Comparison of ENCODE assay signal across 22 cellular contexts in genomic region chr22:41340357-41340756, GRCh38. TPM values are rescaled to one million over a fixed set of nuclear protein-coding genes. Genes with fewer than 3 reads are reported as not detected.
DNase-seq lines count a peak whose midpoint lies in the region; ATAC-seq and TF ChIP-seq lines count a peak whose summit lies in the region.
"Had no signal": no experiment of that assay in that cellular context is flagged by ENCODE, and none has a peak within 500 bp of the region (broad histone marks: within the 10 kb centered on the region; RNA-seq: fewer than 3 reads in every experiment).

No MANE protein-coding gene starts in this region.

- no peak for DNase-seq in activated CD4-positive, alpha-beta T cell treated with anti-CD3 and anti-CD28 coated beads for 36 hours
- DNase-seq in activated CD4-positive, alpha-beta T cell treated with anti-CD3 and anti-CD28 coated beads, Interleukin-2, amount 50 U/mL, for 48 hours: no peak
- DNase-seq in effector memory CD8-positive, alpha-beta T cell: no peak
- DNase-seq in progenitor cell of endocrine pancreas (ENCODE audit: low spot score, unreplicated experiment): no peak
- no peak for DNase-seq in SW480 (ENCODE audit: low spot score)
- DNase-seq in activated effector memory CD4-positive, alpha-beta T cell treated with anti-CD3 and anti-CD28 coated beads, Interleukin-2, amount 50 U/mL, for 16 hours: no peak
- no peak for DNase-seq in stimulated activated CD4-positive, alpha-beta T cell treated with anti-CD3 and anti-CD28 coated beads, Interleukin-4, amount 100 ng/mL, for 4 hours
- DNase-seq: 8988T; Caco-2; CD4-positive, CD25-positive, alpha-beta regulatory T cell; DMS53; EL; GOT3; NCI-H1417 treated with DMSO at 0.1 percent for 48 hours; NCI-H187 treated with DMSO at 0.1 percent for 48 hours; NCI-H2227 treated with DMSO at 0.1 percent for 48 hours; NCI-H510A treated with DMSO at 0.1 percent for 48 hours; NCI-H774; OCI-M1; SIG-M5 had no signal

- CTCF ChIA-PET in activated CD4-positive, alpha-beta T cell treated with anti-CD3 and anti-CD28 coated beads for 36 hours (lab: Charles Lee): no interaction called here
- CTCF ChIA-PET in HEK293 (lab: Yijun Ruan, JAX): no interaction called here

- POLR2A ChIA-PET in activated CD4-positive, alpha-beta T cell treated with anti-CD3 and anti-CD28 coated beads for 36 hours (lab: Charles Lee): no interaction called here
- POLR2A ChIA-PET in HEK293 (lab: Yijun Ruan, JAX): no interaction called here

- H3K4me1 Mint-ChIP-seq in activated CD4-positive, alpha-beta T cell treated with anti-CD3 and anti-CD28 coated beads for 36 hours: peaks cover 7% of the 10 kb centered on the region
- H3K4me1 Mint-ChIP-seq in effector memory CD8-positive, alpha-beta T cell (ENCODE audit: low read depth in 2 of 2): peaks cover 2 to 3% of the 10 kb centered on the region in 2 donors
- no peaks in the 10 kb centered on the region for H3K4me1 Mint-ChIP-seq in progenitor cell of endocrine pancreas (ENCODE audit: low read depth)

- H3K27ac ChIP-seq in HEK293 (ENCODE audit: extremely low read depth, low read depth, low read length): no peak overlapping the region

- intact Hi-C loops in activated CD4-positive, alpha-beta T cell treated with anti-CD3 and anti-CD28 coated beads for 36 hours (cut with DNase I, micrococcal nuclease): no loop called here

- H3K27ac Mint-ChIP-seq in activated CD4-positive, alpha-beta T cell treated with anti-CD3 and anti-CD28 coated beads for 36 hours: peak overlapping the region; percentile 13
- H3K27ac Mint-ChIP-seq in effector memory CD8-positive, alpha-beta T cell: peak overlapping the region; percentile 76 to 80
- H3K27ac Mint-ChIP-seq in progenitor cell of endocrine pancreas: peak overlapping the region; percentile 7
- H3K27ac Mint-ChIP-seq: CD4-positive, CD25-positive, alpha-beta regulatory T cell had no signal

- no peaks in the 10 kb centered on the region for H3K9me3 ChIP-seq in HEK293 (ENCODE audit: control insufficient read depth, insufficient read depth, low read depth, low read length)
- H3K9me3 ChIP-seq: Caco-2 had no signal

- H3K4me3 ChIP-seq in HEK293 (ENCODE audit: low read depth, low read length): no peak overlapping the region
- H3K4me3 ChIP-seq: GM12878 had no signal

- H3K36me3 Mint-ChIP-seq in activated CD4-positive, alpha-beta T cell treated with anti-CD3 and anti-CD28 coated beads for 36 hours (ENCODE audit: low read depth): peaks cover 18% of the 10 kb centered on the region
- H3K36me3 Mint-ChIP-seq in effector memory CD8-positive, alpha-beta T cell (ENCODE audit: insufficient read depth): peaks cover 42% of the 10 kb centered on the region
- H3K36me3 Mint-ChIP-seq in progenitor cell of endocrine pancreas (ENCODE audit: insufficient read depth): peaks cover 6% of the 10 kb centered on the region

- no peaks in the 10 kb centered on the region for H3K9me3 Mint-ChIP-seq in activated CD4-positive, alpha-beta T cell treated with anti-CD3 and anti-CD28 coated beads for 36 hours (ENCODE audit: low read depth)
- no peaks in the 10 kb centered on the region for H3K9me3 Mint-ChIP-seq in effector memory CD8-positive, alpha-beta T cell
- H3K9me3 Mint-ChIP-seq in progenitor cell of endocrine pancreas (ENCODE audit: low read depth): no peaks in the 10 kb centered on the region
- H3K9me3 Mint-ChIP-seq: CD4-positive, CD25-positive, alpha-beta regulatory T cell had no signal

- H3K4me1 ChIP-seq in HEK293 (ENCODE audit: control insufficient read depth, insufficient read depth, low read length): no peaks in the 10 kb centered on the region
- H3K4me1 ChIP-seq: Caco-2 had no signal

- TF ChIP-seq CTCF in HEK293 (tag by site-specific recombination; IDR thresholded peaks at IDR 0.05) (no peak), progenitor cell of endocrine pancreas (IDR thresholded peaks at IDR 0.05; ENCODE audit: unreplicated experiment) (no peak)

- no peak for ATAC-seq in activated CD4-positive, alpha-beta T cell treated with anti-CD3 and anti-CD28 coated beads for 36 hours
- ATAC-seq in effector memory CD8-positive, alpha-beta T cell (replicated peaks): no peak
- ATAC-seq: GM12878 had no signal

- no peak overlapping the region for H3K4me3 Mint-ChIP-seq in activated CD4-positive, alpha-beta T cell treated with anti-CD3 and anti-CD28 coated beads for 36 hours
- H3K4me3 Mint-ChIP-seq in effector memory CD8-positive, alpha-beta T cell: no peak overlapping the region
- no peak overlapping the region for H3K4me3 Mint-ChIP-seq in progenitor cell of endocrine pancreas (ENCODE audit: low read depth)
- H3K4me3 Mint-ChIP-seq: CD4-positive, CD25-positive, alpha-beta regulatory T cell had no signal

- peaks cover 13 to 76% of the 10 kb centered on the region in 2 experiments; a peak in 2 of 3 replicates for H3K36me3 ChIP-seq in HEK293 (ENCODE audit: control insufficient read depth in 2 of 2, insufficient read depth in 1 of 2, low read length in 2 of 2)

- H3K27me3 Mint-ChIP-seq in activated CD4-positive, alpha-beta T cell treated with anti-CD3 and anti-CD28 coated beads for 36 hours: no peaks in the 10 kb centered on the region
- H3K27me3 Mint-ChIP-seq in effector memory CD8-positive, alpha-beta T cell: no peaks in the 10 kb centered on the region
- no peaks in the 10 kb centered on the region for H3K27me3 Mint-ChIP-seq in progenitor cell of endocrine pancreas
- H3K27me3 Mint-ChIP-seq: CD4-positive, CD25-positive, alpha-beta regulatory T cell had no signal

TF ChIP-seq in HEK293, 187 proteins besides CTCF, POLR2A, EP300 and RAD21:
- TF ChIP-seq ZNF138 (tag by site-specific recombination; IDR thresholded peaks at IDR 0.05; ENCODE audit: borderline replicate concordance) (no peak), ZFHX2 (tag by site-specific recombination; conservative IDR thresholded peaks at IDR 0.05) (peak; percentile 15; the same call in 1 of the 2 replicates)
TF ChIP-seq in HEK293: peak in this region for 1.

RNA-seq across cellular contexts. Expression of gene ZC3H7B, which starts 39.0 kb away (rescaled TPM):
- 10 to 100 TPM; 41.7 to 43.4 TPM for total RNA-seq in activated CD4-positive, alpha-beta T cell treated with anti-CD3 and anti-CD28 coated beads for 36 hours
- 77.3 and 83.4 TPM in 2 replicates for total RNA-seq in progenitor cell of endocrine pancreas

RNA-seq across cellular contexts. Expression of gene TEF, which starts 41.4 kb away (rescaled TPM):
- 1 to 10 TPM; 1.7 to 2.2 TPM for total RNA-seq in activated CD4-positive, alpha-beta T cell treated with anti-CD3 and anti-CD28 coated beads for 36 hours
- total RNA-seq in progenitor cell of endocrine pancreas: 11.4 and 11.5 TPM in 2 replicates

RNA-seq across cellular contexts. Expression of gene RANGAP1, which starts 54.4 kb away (rescaled TPM):
- 100 to 1,000 TPM; 140 to 157 TPM for total RNA-seq in activated CD4-positive, alpha-beta T cell treated with anti-CD3 and anti-CD28 coated beads for 36 hours
- total RNA-seq in progenitor cell of endocrine pancreas: 76.3 and 78.0 TPM in 2 replicates

Comparison
In these comparisons a context has a peak if more than half of its experiments do, and no peak if none do; other contexts are left out.
1. H3K27ac Mint-ChIP-seq: peak in every context shown above with its lines; median percentile 78 in effector memory CD8-positive, alpha-beta T cell; 13 in activated CD4-positive, alpha-beta T cell treated with anti-CD3 and anti-CD28 coated beads for 36 hours; 7 in progenitor cell of endocrine pancreas.